ENCODE assay signal across 19 cellular contexts in genomic region chr18:11658989-11659388, GRCh38. TPM values are rescaled to one million over a fixed set of nuclear protein-coding genes. Genes with fewer than 3 reads are reported as not detected.
DNase-seq lines count a peak whose midpoint lies in the region; ATAC-seq lines count a peak whose summit lies in the region.
"Had no signal": no experiment of that assay in that cellular context is flagged by ENCODE, and none has a peak within 500 bp of the region (broad histone marks: within the 10 kb centered on the region; RNA-seq: fewer than 3 reads in every experiment).

No MANE protein-coding gene starts in this region.

- no peak overlapping the region for H3K23ac ChIP-seq in mesendoderm (ENCODE audit: low read length)

- ATAC-seq in esophagus mucosa (peak; percentile 78), GM21367 (IDR thresholded peaks at IDR 0.05; ENCODE audit: unreplicated experiment) (no peak)
- ATAC-seq: Right ventricle myocardium inferior had no signal

- H3K4me1 ChIP-seq in mesendoderm (ENCODE audit: control insufficient read depth, low read depth, low read length), result no peaks in the 10 kb centered on the region

- no peaks in the 10 kb centered on the region for H3K79me1 ChIP-seq in mesendoderm (ENCODE audit: low read length)

- no peak overlapping the region for H2BK120ac ChIP-seq in mesendoderm (ENCODE audit: low read depth, low read length)

- no peak overlapping the region for H3K4me2 ChIP-seq in mesendoderm (ENCODE audit: low read length)
- H3K4me2 ChIP-seq: SK-N-SH had no signal

- H3K27me3 ChIP-seq in mesendoderm (ENCODE audit: insufficient read depth, low read length, poor library complexity), result no peaks in the 10 kb centered on the region

- no peak overlapping the region for H3K27ac ChIP-seq in mesendoderm (ENCODE audit: low read depth, low read length)

- H2BK5ac ChIP-seq in mesendoderm (ENCODE audit: low read length), result no peak overlapping the region

- no peak overlapping the region for H3K4me3 ChIP-seq in mesendoderm (ENCODE audit: low read length)

- no peak overlapping the region for H2AK5ac ChIP-seq in mesendoderm (ENCODE audit: low read length)

- no peak overlapping the region for H3K9ac ChIP-seq in mesendoderm (ENCODE audit: low read length)
- H3K9ac ChIP-seq: SK-N-SH had no signal

- WGBS in mesendoderm (ENCODE audit: extremely low coverage, insufficient coverage, low lambda C conversion rate), result no CpG with 5 or more reads among the region's 6 CpGs

- no peak overlapping the region for H4K8ac ChIP-seq in mesendoderm (ENCODE audit: low read depth, low read length)

- H3K4ac ChIP-seq in mesendoderm (ENCODE audit: low read depth, low read length), result no peak overlapping the region

- H3K79me2 ChIP-seq in mesendoderm (ENCODE audit: control insufficient read depth, insufficient read depth, low read length), result no peaks in the 10 kb centered on the region

- no peak overlapping the region for H3K18ac ChIP-seq in mesendoderm (ENCODE audit: low read length)

- H3K36me3 ChIP-seq in mesendoderm (ENCODE audit: control insufficient read depth, insufficient read depth, low read length), result no peaks in the 10 kb centered on the region

- DNase-seq in HuH-7.5 (ENCODE audit: low spot score) (peak; percentile 44), NCI-H510A treated with DMSO at 0.1 percent for 48 hours (lab: John Stamatoyannopoulos, UW) (peak; percentile 47), mesendoderm (peak; percentile 25), activated gamma-delta T cell (lab: John Stamatoyannopoulos, UW) (no peak), T-helper 2 cell (no peak), hypothalamus (lab: John Stamatoyannopoulos, UW) (no peak)
- DNase-seq: EL; NCI-H1436; NCI-H2081; NCI-H526 treated with DMSO at 0.1 percent for 48 hours; NK-92 treated with Interleukin-12 subunit alpha and Interleukin-12 subunit beta, amount 100 ng/mL, for 24 hours; OCI-M1; SK-N-SH had no signal

- no peak overlapping the region for H3K56ac ChIP-seq in mesendoderm (ENCODE audit: low read length)

- H2BK15ac ChIP-seq in mesendoderm (replicated peaks; ENCODE audit: low read depth), result no peak overlapping the region

- no peak overlapping the region for H4K5ac ChIP-seq in mesendoderm (ENCODE audit: low read length)

RNA-seq across cellular contexts. Expression of gene GNAL, which starts 30.1 kb away (rescaled TPM):
- 8.8 TPM for total RNA-seq in esophagus mucosa
- 26.7 TPM for polyA plus RNA-seq in mesendoderm (2013, experiment 1 of 2)
- 26.8 TPM for polyA plus RNA-seq in mesendoderm (2013, experiment 2 of 2)

RNA-seq across cellular contexts. Expression of gene SLC35G4, which starts 49.6 kb away (rescaled TPM):
- total RNA-seq in esophagus mucosa, result not detected
- polyA plus RNA-seq in mesendoderm (2013, experiment 1 of 2), result not detected
- polyA plus RNA-seq in mesendoderm (2013, experiment 2 of 2), result not detected
- total RNA-seq: H4, Right ventricle myocardium inferior had no signal
- polyA plus RNA-seq: BJ, IgD-negative memory B cell, SK-N-SH had no signal

Comparison
In these comparisons a context has a peak if more than half of its experiments do, and no peak if none do; other contexts are left out.
1. DNase-seq: peak in HuH-7.5 (single experiment), NCI-H510A treated with DMSO at 0.1 percent for 48 hours (single experiment) and mesendoderm (single experiment); none in activated gamma-delta T cell (single experiment), T-helper 2 cell (0 of 5) and hypothalamus (0 of 51).